19 cellular contexts compared by ENCODE assay signal in genomic region chr14:22272408-22272807, GRCh38.
DNase-seq lines count a peak whose midpoint lies in the region; ATAC-seq, FAIRE-seq and TF ChIP-seq lines count a peak whose summit lies in the region.
"Had no signal": no experiment of that assay in that cellular context is flagged by ENCODE, and none has a peak within 500 bp of the region (broad histone marks: within the 10 kb centered on the region; RNA-seq: fewer than 3 reads in every experiment).

No MANE protein-coding gene starts in this region.

- H3K79me2 ChIP-seq in GM12878 (ENCODE audit: control insufficient read depth, insufficient read depth, low read length) = no peaks in the 10 kb centered on the region

- H3K9me3 Mint-ChIP-seq in stimulated activated naive CD8-positive, alpha-beta T cell treated with anti-CD3 and anti-CD28 coated beads, Interleukin-15, Interleukin-2, amounts not matched to agents 100 ng/mL and 50 ng/mL, for 24 hours = no peaks in the 10 kb centered on the region
- H3K9me3 Mint-ChIP-seq in T-helper 2 cell treated with Interferon-gamma antibody and Interleukin-4, amounts not matched to agents 5 μg/mL and 100 μg/mL, for 36 hours = no peaks in the 10 kb centered on the region
- no peaks in the 10 kb centered on the region for H3K9me3 Mint-ChIP-seq in stimulated activated naive CD8-positive, alpha-beta T cell treated with anti-CD3 and anti-CD28 coated beads, Interleukin-15, amount 100 ng/mL, for 72 hours
- H3K9me3 Mint-ChIP-seq: CD4-positive, alpha-beta memory T cell had no signal

- TF ChIP-seq CTCF in GM12878 (IDR thresholded peaks at IDR 0.05 in 2 of 3, conservative IDR thresholded peaks at IDR 0.05 in 1 of 3; ENCODE audit: control insufficient read depth in 2 of 3, extremely low read depth in 1 of 3, insufficient read depth in 1 of 3, low read depth in 3 of 3, low read length in 3 of 3) = no peak

- no peak overlapping the region for H3K9ac ChIP-seq in GM12878 (ENCODE audit: control insufficient read depth, insufficient read depth, low read length)

- peaks cover 6% of the 10 kb centered on the region for H3K27me3 Mint-ChIP-seq in stimulated activated naive CD8-positive, alpha-beta T cell treated with anti-CD3 and anti-CD28 coated beads, Interleukin-15, Interleukin-2, amounts not matched to agents 100 ng/mL and 50 ng/mL, for 24 hours
- no peaks in the 10 kb centered on the region for H3K27me3 Mint-ChIP-seq in T-helper 2 cell treated with Interferon-gamma antibody and Interleukin-4, amounts not matched to agents 5 μg/mL and 100 μg/mL, for 36 hours (ENCODE audit: low read depth)
- H3K27me3 Mint-ChIP-seq in stimulated activated naive CD8-positive, alpha-beta T cell treated with anti-CD3 and anti-CD28 coated beads, Interleukin-15, amount 100 ng/mL, for 72 hours = no peaks in the 10 kb centered on the region
- H3K27me3 Mint-ChIP-seq: CD4-positive, alpha-beta memory T cell had no signal

- peak overlapping the region; percentile 51 for H3K4me3 Mint-ChIP-seq in stimulated activated naive CD8-positive, alpha-beta T cell treated with anti-CD3 and anti-CD28 coated beads, Interleukin-15, Interleukin-2, amounts not matched to agents 100 ng/mL and 50 ng/mL, for 24 hours
- H3K4me3 Mint-ChIP-seq in T-helper 2 cell treated with Interferon-gamma antibody and Interleukin-4, amounts not matched to agents 5 μg/mL and 100 μg/mL, for 36 hours = peak overlapping the region; percentile 57
- peak overlapping the region; percentile 42 to 44 for H3K4me3 Mint-ChIP-seq in stimulated activated naive CD8-positive, alpha-beta T cell treated with anti-CD3 and anti-CD28 coated beads, Interleukin-15, amount 100 ng/mL, for 72 hours

- H3K4me2 ChIP-seq in GM12878 (ENCODE audit: control insufficient read depth, insufficient read depth) = no peak overlapping the region

- TF ChIP-seq POLR2A in GM12878 (IDR thresholded peaks at IDR 0.05; ENCODE audit: low read depth, low read length) = no peak

- no peaks in the 10 kb centered on the region for H3K36me3 Mint-ChIP-seq in stimulated activated naive CD8-positive, alpha-beta T cell treated with anti-CD3 and anti-CD28 coated beads, Interleukin-15, Interleukin-2, amounts not matched to agents 100 ng/mL and 50 ng/mL, for 24 hours (ENCODE audit: low read depth)
- H3K36me3 Mint-ChIP-seq in T-helper 2 cell treated with Interferon-gamma antibody and Interleukin-4, amounts not matched to agents 5 μg/mL and 100 μg/mL, for 36 hours (ENCODE audit: low read depth) = no peaks in the 10 kb centered on the region
- H3K36me3 Mint-ChIP-seq: CD4-positive, alpha-beta memory T cell had no signal

- POLR2A ChIA-PET in GM12878 (lab: Charles Lee) = no interaction called here

- DNase-seq in stimulated activated naive CD8-positive, alpha-beta T cell treated with anti-CD3 and anti-CD28 coated beads, Interleukin-15, Interleukin-2, amounts not matched to agents 100 U/mL and 50 U/mL, for 24 hours = no peak
- DNase-seq in T-helper 2 cell treated with Interferon-gamma antibody and Interleukin-4, amounts not matched to agents 5 μg/mL and 100 μg/mL, for 36 hours (ENCODE audit: low spot score) = no peak
- no peak for DNase-seq in GM12878 (ENCODE audit: low read depth, low spot score)
- DNase-seq in stimulated activated naive CD8-positive, alpha-beta T cell treated with anti-CD3 and anti-CD28 coated beads, Interleukin-15, amount 100 ng/mL, for 72 hours = no peak
- DNase-seq in NCI-H1694 (lab: John Stamatoyannopoulos, UW) = no peak
- no peak for DNase-seq in anterior cingulate cortex (lab: John Stamatoyannopoulos, UW)
- DNase-seq in iPS-NIHi7 (ENCODE audit: extremely low spot score) = no peak
- DNase-seq: BE2C; CD4-positive, alpha-beta memory T cell; GF-D8; MG63; NCI-H1105 treated with DMSO at 0.1 percent for 48 hours; NCI-H1930; NCI-H2171; NCI-H510A; NCI-H82 had no signal

- no peak overlapping the region for H2AFZ ChIP-seq in GM12878 (ENCODE audit: control insufficient read depth, low read depth, low read length)

- H3K36me3 ChIP-seq in GM12878 (ENCODE audit: control insufficient read depth in 2 of 2, insufficient read depth in 2 of 2, low read length in 1 of 2) = no peaks in the 10 kb centered on the region
- H3K36me3 ChIP-seq: BE2C, MG63 had no signal

- no peaks in the 10 kb centered on the region for H3K4me1 ChIP-seq in GM12878 (ENCODE audit: control insufficient read depth, insufficient read depth, low read length)
- H3K4me1 ChIP-seq: BE2C had no signal

- SMC1A ChIA-PET in GM12878 (lab: Charles Lee; ENCODE audit: uncharacterized antibody, unreplicated experiment) = interaction anchor here (0.9 to 1.5 kb wide), 3 partner anchors 8 to 103 kb away, joined by 3 to 4 read pairs (median 3); no protein-coding TSS in a partner anchor

- no peak overlapping the region for H3K4me3 ChIP-seq in GM12878
- H3K4me3 ChIP-seq: MG63 had no signal

- H3K4me1 Mint-ChIP-seq in stimulated activated naive CD8-positive, alpha-beta T cell treated with anti-CD3 and anti-CD28 coated beads, Interleukin-15, Interleukin-2, amounts not matched to agents 100 ng/mL and 50 ng/mL, for 24 hours (ENCODE audit: low read depth) = peaks cover 3% of the 10 kb centered on the region
- H3K4me1 Mint-ChIP-seq in T-helper 2 cell treated with Interferon-gamma antibody and Interleukin-4, amounts not matched to agents 5 μg/mL and 100 μg/mL, for 36 hours (ENCODE audit: low read depth) = peaks cover 2% of the 10 kb centered on the region
- H3K4me1 Mint-ChIP-seq in stimulated activated naive CD8-positive, alpha-beta T cell treated with anti-CD3 and anti-CD28 coated beads, Interleukin-15, amount 100 ng/mL, for 72 hours = no peaks in the 10 kb centered on the region
- H3K4me1 Mint-ChIP-seq: CD4-positive, alpha-beta memory T cell had no signal

- FAIRE-seq in GM12878 (lab: Jason Lieb, UNC) = no peak
- FAIRE-seq: H54 had no signal

- CTCF ChIA-PET in GM12878 (lab: Yijun Ruan, JAX) = interaction anchor here (1.0 to 8.5 kb wide), 5 partner anchors 8 to 55 kb away, joined by 3 to 44 read pairs (median 5); no protein-coding TSS in a partner anchor

- no peaks in the 10 kb centered on the region for H4K20me1 ChIP-seq in GM12878 (ENCODE audit: control insufficient read depth, insufficient read depth)

- RAD21 ChIA-PET in GM12878 (lab: Charles Lee; ENCODE audit: unreplicated experiment) = no interaction called here

- no peaks in the 10 kb centered on the region for H3K9me3 ChIP-seq in GM12878 (replicated peaks; ENCODE audit: control insufficient read depth, insufficient read depth, low read length)
- H3K9me3 ChIP-seq: BE2C, MG63 had no signal

- no peak for ATAC-seq in stimulated activated naive CD8-positive, alpha-beta T cell treated with anti-CD3 and anti-CD28 coated beads, Interleukin-15, Interleukin-2, amounts not matched to agents 100 U/mL and 50 U/mL, for 24 hours
- no peak for ATAC-seq in GM12878
- ATAC-seq in stimulated activated naive CD8-positive, alpha-beta T cell treated with anti-CD3 and anti-CD28 coated beads, Interleukin-15, amount 100 ng/mL, for 72 hours = no peak

- TF ChIP-seq EP300 in GM12878 (IDR thresholded peaks at IDR 0.05; ENCODE audit: borderline replicate concordance in 1 of 2, control insufficient read depth in 1 of 2, low read depth in 2 of 2, low read length in 2 of 2) = no peak

- peaks cover 0 to 3% of the 10 kb centered on the region in 2 experiments; a peak in 1 of 4 replicates for H3K27me3 ChIP-seq in GM12878 (replicated peaks in 1 of 2; ENCODE audit: control insufficient read depth in 2 of 2, insufficient read depth in 2 of 2, low read length in 1 of 2)
- H3K27me3 ChIP-seq: BE2C, MG63 had no signal

- no peak overlapping the region for H3K27ac ChIP-seq in GM12878 (ENCODE audit: control insufficient read depth, insufficient read depth)
- H3K27ac ChIP-seq: RWPE1 had no signal

- WGBS in GM12878 (ENCODE audit: insufficient coverage, insufficient replicate concordance, low lambda C conversion rate, missing lambda C conversion rate) = 52% methylated on average over 6 of the region's 6 CpGs

- TF ChIP-seq RAD21 in GM12878 (IDR thresholded peaks at IDR 0.05; ENCODE audit: insufficient read depth, low read depth, low read length) = no peak

- BruUV-seq in GM12878 (replicated peaks; lab: Mats Ljungman, UMichigan) = no TSS peak

- intact Hi-C loops in GM12878 (cut with micrococcal nuclease; ENCODE audit: unreplicated experiment) = no loop called here

- H3K27ac Mint-ChIP-seq in stimulated activated naive CD8-positive, alpha-beta T cell treated with anti-CD3 and anti-CD28 coated beads, Interleukin-15, Interleukin-2, amounts not matched to agents 100 ng/mL and 50 ng/mL, for 24 hours = no peak overlapping the region
- H3K27ac Mint-ChIP-seq in T-helper 2 cell treated with Interferon-gamma antibody and Interleukin-4, amounts not matched to agents 5 μg/mL and 100 μg/mL, for 36 hours = no peak overlapping the region
- no peak overlapping the region for H3K27ac Mint-ChIP-seq in stimulated activated naive CD8-positive, alpha-beta T cell treated with anti-CD3 and anti-CD28 coated beads, Interleukin-15, amount 100 ng/mL, for 72 hours

- in situ Hi-C loops in GM12878 (cut with MboI) = no loop called here

TF ChIP-seq in GM12878, 131 proteins besides CTCF, POLR2A, EP300 and RAD21:
- TF ChIP-seq NR2F1 (conservative IDR thresholded peaks at IDR 0.05) (peak; percentile 47; the same call in 1 of the 2 replicates), BACH1 (IDR thresholded peaks at IDR 0.05; ENCODE audit: borderline replicate concordance) (no peak)
